Comparison of ENCODE assay signal across 16 cellular contexts in the genomic region with DNA sequence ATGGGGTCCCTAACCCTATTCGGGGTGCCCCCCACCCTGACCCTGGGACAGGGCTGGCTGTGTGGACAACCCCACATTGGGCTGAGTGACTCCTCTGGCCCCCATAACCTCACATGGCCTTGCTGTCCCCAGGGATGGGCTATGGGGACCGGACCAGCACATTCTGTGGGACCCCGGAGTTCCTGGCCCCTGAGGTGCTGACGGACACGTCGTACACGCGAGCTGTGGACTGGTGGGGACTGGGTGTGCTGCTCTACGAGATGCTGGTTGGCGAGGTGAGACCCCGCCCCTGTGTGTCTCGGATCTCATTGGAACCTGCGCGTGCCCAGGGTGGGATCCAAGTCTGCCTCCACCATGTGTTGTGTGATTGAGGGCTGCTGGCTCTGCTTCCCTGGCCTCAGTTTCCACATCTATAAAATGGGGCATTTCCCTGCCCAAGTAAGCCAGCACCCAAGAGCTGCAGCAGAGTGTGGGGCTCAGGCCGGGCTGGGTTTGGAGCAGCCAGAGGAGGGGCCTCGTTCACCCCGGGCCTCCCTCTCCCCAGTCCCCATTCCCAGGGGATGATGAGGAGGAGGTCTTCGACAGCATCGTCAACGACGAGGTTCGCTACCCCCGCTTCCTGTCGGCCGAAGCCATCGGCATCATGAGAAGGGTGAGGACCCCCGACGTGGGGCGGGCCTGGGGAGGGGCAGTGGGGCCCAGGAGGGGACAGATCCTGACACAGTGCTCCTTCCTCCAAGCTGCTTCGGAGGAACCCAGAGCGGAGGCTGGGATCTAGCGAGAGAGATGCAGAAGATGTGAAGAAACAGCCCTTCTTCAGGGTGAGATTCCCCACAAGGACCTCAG. TPM values are rescaled to one million over a fixed set of nuclear protein-coding genes. Genes with fewer than 3 reads are reported as not detected.
"Had no signal": no experiment of that assay in that cellular context is flagged by ENCODE, and none has a peak within 500 bp of the region (broad histone marks: within the 10 kb centered on the region; RNA-seq: fewer than 3 reads in every experiment).

No MANE protein-coding gene starts in this region.

- H3K9me3 Mint-ChIP-seq: activated naive CD8-positive, alpha-beta T cell treated with anti-CD3 and anti-CD28 coated beads, Interleukin-2, amount 10 ng/mL, durations not matched to agents 7 days and 5 days; activated T-helper 1 cell treated with anti-CD3 and anti-CD28 coated beads, Interleukin-12 subunit alpha, Interleukin-12 subunit beta, Interleukin-2, Interleukin-4 antibody, amounts not matched to agents 30 ng/mL and 10 ng/mL and 1 ng/mL, durations not matched to agents 14 hours and 24 hours and 36 hours; brain; naive thymus-derived CD8-positive, alpha-beta T cell had no signal

- FAIRE-seq: kidney had no signal

- H3K4me3 Mint-ChIP-seq: activated naive CD8-positive, alpha-beta T cell treated with anti-CD3 and anti-CD28 coated beads, Interleukin-2, amount 10 ng/mL, durations not matched to agents 7 days and 5 days; activated T-helper 1 cell treated with anti-CD3 and anti-CD28 coated beads, Interleukin-12 subunit alpha, Interleukin-12 subunit beta, Interleukin-2, Interleukin-4 antibody, amounts not matched to agents 30 ng/mL and 10 ng/mL and 1 ng/mL, durations not matched to agents 14 hours and 24 hours and 36 hours; brain; naive thymus-derived CD8-positive, alpha-beta T cell had no signal

- H3K27me3 Mint-ChIP-seq: brain had no signal

- DNase-seq: activated CD4-positive, CD25-positive, alpha-beta regulatory T cell treated with anti-CD3 and anti-CD28 coated beads, Interleukin-2, amount 50 U/mL, for 72 hours; activated naive CD8-positive, alpha-beta T cell treated with anti-CD3 and anti-CD28 coated beads, Interleukin-2, amount 10 ng/mL, durations not matched to agents 7 days and 5 days; central memory CD4-positive, alpha-beta T cell; esophagus squamous epithelium; hippocampal formation; kidney; mesenchymal stem cell; naive thymus-derived CD8-positive, alpha-beta T cell; stimulated activated CD4-positive, alpha-beta T cell treated with anti-CD3 and anti-CD28 coated beads, Interleukin-2, amount 100 ng/mL, for 48 hours; stimulated activated naive CD4-positive, alpha-beta T cell treated with Interleukin-2 at 50 U/mL for 16 hours; substantia nigra; T1000; uterus had no signal

- H3K27ac Mint-ChIP-seq: activated naive CD8-positive, alpha-beta T cell treated with anti-CD3 and anti-CD28 coated beads, Interleukin-2, amount 10 ng/mL, durations not matched to agents 7 days and 5 days; activated T-helper 1 cell treated with anti-CD3 and anti-CD28 coated beads, Interleukin-12 subunit alpha, Interleukin-12 subunit beta, Interleukin-2, Interleukin-4 antibody, amounts not matched to agents 30 ng/mL and 10 ng/mL and 1 ng/mL, durations not matched to agents 14 hours and 24 hours and 36 hours; brain had no signal

RNA-seq across cellular contexts. Expression of a gene that starts 4.9 kb away (rescaled TPM):
- total RNA-seq: naive thymus-derived CD8-positive, alpha-beta T cell; skeletal muscle tissue had no signal
